In genomic region chr11:32100495-32100894, GRCh38 we compare ENCODE assay signal across 19 cellular contexts.
"Had no signal": no experiment of that assay in that cellular context is flagged by ENCODE, and none has a peak within 500 bp of the region (broad histone marks: within the 10 kb centered on the region; RNA-seq: fewer than 3 reads in every experiment).

No MANE protein-coding gene starts in this region.

- H3K4me1 Mint-ChIP-seq: WTC11 had no signal

- ATAC-seq: activated CD4-positive, alpha-beta T cell treated with anti-CD3 and anti-CD28 coated beads for 36 hours; mucosa of descending colon; naive thymus-derived CD4-positive, alpha-beta T cell; stimulated activated naive CD8-positive, alpha-beta T cell treated with anti-CD3 and anti-CD28 coated beads, Interleukin-15, amount 100 ng/mL, for 72 hours; WTC11 had no signal

- H3K27me3 Mint-ChIP-seq: activated CD4-positive, alpha-beta T cell treated with anti-CD3 and anti-CD28 coated beads for 36 hours; activated naive CD4-positive, alpha-beta T cell treated with anti-CD3 and anti-CD28 coated beads, Interleukin-2, amount 10 ng/mL, durations not matched to agents 7 days and 5 days; naive thymus-derived CD4-positive, alpha-beta T cell; stimulated activated naive CD8-positive, alpha-beta T cell treated with anti-CD3 and anti-CD28 coated beads, Interleukin-15, amount 100 ng/mL, for 72 hours had no signal

- H3K9me3 ChIP-seq: gastrocnemius medialis, mucosa of descending colon, tibial artery had no signal

- H3K9me3 Mint-ChIP-seq: WTC11 had no signal

- H3K27ac ChIP-seq: cardiac muscle cell, gastrocnemius medialis, tibial artery had no signal

- H3K4me3 Mint-ChIP-seq: activated CD4-positive, alpha-beta T cell treated with anti-CD3 and anti-CD28 coated beads for 36 hours; activated naive CD4-positive, alpha-beta T cell treated with anti-CD3 and anti-CD28 coated beads, Interleukin-2, amount 10 ng/mL, durations not matched to agents 7 days and 5 days; naive thymus-derived CD4-positive, alpha-beta T cell; stimulated activated naive CD8-positive, alpha-beta T cell treated with anti-CD3 and anti-CD28 coated beads, Interleukin-15, amount 100 ng/mL, for 72 hours; WTC11 had no signal

- DNase-seq: activated CD4-positive, alpha-beta T cell treated with anti-CD3 and anti-CD28 coated beads for 36 hours; activated CD4-positive, alpha-beta T cell treated with anti-CD3 and anti-CD28 coated beads, Interleukin-2, amount 50 U/mL, for 48 hours; activated effector memory CD4-positive, alpha-beta T cell treated with anti-CD3 and anti-CD28 coated beads, Interleukin-2, amount 50 U/mL, for 16 hours; activated naive CD4-positive, alpha-beta T cell treated with anti-CD3 and anti-CD28 coated beads, Interleukin-2, amount 10 ng/mL, durations not matched to agents 7 days and 5 days; amygdala; dermis blood vessel endothelial cell; effector memory CD4-positive, alpha-beta T cell; hypothalamus; mesendoderm; mucosa of descending colon; naive thymus-derived CD4-positive, alpha-beta T cell; retina; stimulated activated CD4-positive, alpha-beta T cell treated with anti-CD3 and anti-CD28 coated beads, Interleukin-1b, Interleukin-23, amount 100 ng/mL, for 48 hours; stimulated activated naive CD8-positive, alpha-beta T cell treated with anti-CD3 and anti-CD28 coated beads, Interleukin-15, amount 100 ng/mL, for 72 hours; T-helper 9 cell; tibial artery had no signal

- H3K4me3 ChIP-seq: cardiac muscle cell, gastrocnemius medialis, mucosa of descending colon, tibial artery had no signal

- H3K4me1 ChIP-seq: tibial artery had no signal

- H3K27ac Mint-ChIP-seq: activated CD4-positive, alpha-beta T cell treated with anti-CD3 and anti-CD28 coated beads for 36 hours; activated naive CD4-positive, alpha-beta T cell treated with anti-CD3 and anti-CD28 coated beads, Interleukin-2, amount 10 ng/mL, durations not matched to agents 7 days and 5 days; naive thymus-derived CD4-positive, alpha-beta T cell; stimulated activated naive CD8-positive, alpha-beta T cell treated with anti-CD3 and anti-CD28 coated beads, Interleukin-15, amount 100 ng/mL, for 72 hours; WTC11 had no signal

- H3K27me3 ChIP-seq: cardiac muscle cell, gastrocnemius medialis, tibial artery had no signal
